8 cellular contexts compared by ENCODE assay signal in genomic region chr11:3022300-3022967, GRCh38. TPM values are rescaled to one million over a fixed set of nuclear protein-coding genes. Genes with fewer than 3 reads are reported as not detected.
DNase-seq lines count a peak whose midpoint lies in the region; ATAC-seq and TF ChIP-seq lines count a peak whose summit lies in the region.

No MANE protein-coding gene starts in this region.

- CTCF ChIA-PET in activated CD4-positive, alpha-beta memory T cell treated with anti-CD3 and anti-CD28 coated beads for 36 hours (lab: Charles Lee) = interaction anchor here (0.6 to 1.2 kb wide), 4 partner anchors 15 to 92 kb away, joined by 3 read pairs; no protein-coding TSS in a partner anchor

- peaks cover 48% of the 10 kb centered on the region for H3K36me3 Mint-ChIP-seq in activated CD4-positive, alpha-beta memory T cell treated with anti-CD3 and anti-CD28 coated beads for 36 hours

- peak; percentile 52 for DNase-seq in GM13976 (ENCODE audit: low spot score)
- no peak for DNase-seq in activated CD4-positive, alpha-beta memory T cell treated with anti-CD3 and anti-CD28 coated beads for 36 hours
- peak; percentile 86 for DNase-seq in iris pigment epithelial cell (ENCODE audit: low read depth)

- H3K9me3 Mint-ChIP-seq in activated CD4-positive, alpha-beta memory T cell treated with anti-CD3 and anti-CD28 coated beads for 36 hours = no peaks in the 10 kb centered on the region

- H3K4me3 Mint-ChIP-seq in activated CD4-positive, alpha-beta memory T cell treated with anti-CD3 and anti-CD28 coated beads for 36 hours = no peak overlapping the region

- TF ChIP-seq CTCF in GM13976 (IDR thresholded peaks at IDR 0.05; ENCODE audit: borderline replicate concordance, control extremely low read depth, extremely low read depth, insufficient read depth, missing control alignments) = no peak

- peak; percentile 74 for ATAC-seq in HG03064 (IDR thresholded peaks at IDR 0.05; ENCODE audit: low read depth, unreplicated experiment)
- ATAC-seq in HG03175 (IDR thresholded peaks at IDR 0.05; ENCODE audit: unreplicated experiment) = no peak
- ATAC-seq in GM21367 (IDR thresholded peaks at IDR 0.05; ENCODE audit: unreplicated experiment) = no peak
- ATAC-seq in HG03097 (IDR thresholded peaks at IDR 0.05; ENCODE audit: low FRiP score, unreplicated experiment) = no peak
- ATAC-seq in HG02973 (IDR thresholded peaks at IDR 0.05; ENCODE audit: unreplicated experiment) = no peak

- POLR2A ChIA-PET in activated CD4-positive, alpha-beta memory T cell treated with anti-CD3 and anti-CD28 coated beads for 36 hours (lab: Charles Lee) = no interaction called here

- H3K27ac Mint-ChIP-seq in activated CD4-positive, alpha-beta memory T cell treated with anti-CD3 and anti-CD28 coated beads for 36 hours = peak overlapping the region; percentile 82

- in situ Hi-C loops in GM13976 (cut with MboI; ENCODE audit: low sequenced_read_pairs, unreplicated experiment) = no loop called here

- H3K27me3 Mint-ChIP-seq in activated CD4-positive, alpha-beta memory T cell treated with anti-CD3 and anti-CD28 coated beads for 36 hours = no peaks in the 10 kb centered on the region

- intact Hi-C loops in activated CD4-positive, alpha-beta memory T cell treated with anti-CD3 and anti-CD28 coated beads for 36 hours (cut with micrococcal nuclease) = no loop called here

- H3K4me1 Mint-ChIP-seq in activated CD4-positive, alpha-beta memory T cell treated with anti-CD3 and anti-CD28 coated beads for 36 hours (ENCODE audit: low read depth) = peaks cover 21% of the 10 kb centered on the region

RNA-seq across cellular contexts. Expression of gene NAP1L4, which starts 30.3 kb away (rescaled TPM):
- 100 to 1,000 TPM; 261 to 263 TPM for total RNA-seq in activated CD4-positive, alpha-beta memory T cell treated with anti-CD3 and anti-CD28 coated beads for 36 hours

RNA-seq across cellular contexts. Expression of gene CARS1, which starts 34.8 kb away (rescaled TPM):
- 10 to 100 TPM; 94.7 to 97.5 TPM for total RNA-seq in activated CD4-positive, alpha-beta memory T cell treated with anti-CD3 and anti-CD28 coated beads for 36 hours
